ENCODE assay signal across 6 cellular contexts in genomic region chr7:68006619-68007018, GRCh38.
"Had no signal": no experiment of that assay in that cellular context is flagged by ENCODE, and none has a peak within 500 bp of the region (broad histone marks: within the 10 kb centered on the region; RNA-seq: fewer than 3 reads in every experiment).

No MANE protein-coding gene starts in this region.

- H3K4me1 Mint-ChIP-seq: GM23338 had no signal

- H3K36me3 ChIP-seq: HAP-1 had no signal

- H3K4me2 ChIP-seq: GM23338 had no signal

- DNase-seq: H7, HFFc6 had no signal

- H3K27me3 Mint-ChIP-seq: IgD-negative memory B cell had no signal

- H2AFZ ChIP-seq: GM23338 had no signal

- H3K4me3 Mint-ChIP-seq: GM23338, HFFc6, IgD-negative memory B cell had no signal

- H3K4me3 ChIP-seq: GM23338, HAP-1 had no signal

- H3K27ac ChIP-seq: HL-60 had no signal

- H3K4me1 ChIP-seq: HAP-1 had no signal

- H3K27ac Mint-ChIP-seq: GM23338, HFFc6, IgD-negative memory B cell had no signal

- H3K9me3 ChIP-seq: HAP-1 had no signal
